Comparison of ENCODE assay signal across 15 cellular contexts in genomic region chr2:3334392-3334791, GRCh38.
"Had no signal": no experiment of that assay in that cellular context is flagged by ENCODE, and none has a peak within 500 bp of the region (broad histone marks: within the 10 kb centered on the region; RNA-seq: fewer than 3 reads in every experiment).

No MANE protein-coding gene starts in this region.

- ATAC-seq: activated CD8-positive, alpha-beta T cell treated with anti-CD3 and anti-CD28 coated beads for 36 hours; stimulated activated naive CD8-positive, alpha-beta T cell treated with anti-CD3 and anti-CD28 coated beads, Interleukin-15, amount 100 ng/mL, for 72 hours had no signal

- H3K27ac ChIP-seq: esophagus squamous epithelium had no signal

- H3K4me3 ChIP-seq: esophagus squamous epithelium had no signal

- DNase-seq: activated CD4-positive, alpha-beta T cell treated with anti-CD3 and anti-CD28 coated beads, Interleukin-2, amount 10 ng/mL, durations not matched to agents 24 days and 14 days; activated CD8-positive, alpha-beta T cell treated with anti-CD3 and anti-CD28 coated beads for 36 hours; activated naive CD4-positive, alpha-beta T cell treated with Interleukin-2 at 50 U/mL for 16 hours; activated T-cell treated with anti-CD3 and anti-CD28 coated beads, Interleukin-2, amount 50 U/mL, for 24 hours; anterior cingulate cortex; cerebellar nuclear complex; effector memory CD4-positive, alpha-beta T cell; esophagus squamous epithelium; foreskin melanocyte; glutamatergic neuron; hippocampal formation; mammary epithelial cell; stimulated activated naive CD8-positive, alpha-beta T cell treated with anti-CD3 and anti-CD28 coated beads, Interleukin-15, amount 100 ng/mL, for 72 hours; T-helper 1 cell; T1000 had no signal

- H3K9me3 ChIP-seq: esophagus squamous epithelium had no signal

- H3K4me1 ChIP-seq: esophagus squamous epithelium had no signal

- H3K27me3 ChIP-seq: esophagus squamous epithelium had no signal
